Comparison of ENCODE assay signal across 8 cellular contexts in genomic region chr17:72976971-72977767, GRCh38.
DNase-seq lines count a peak whose midpoint lies in the region; ATAC-seq and TF ChIP-seq lines count a peak whose summit lies in the region.

No MANE protein-coding gene starts in this region.

- no peak for TF ChIP-seq EP300 in gastroesophageal sphincter (IDR thresholded peaks at IDR 0.05)

- DNase-seq in SJCRH30 (peak; percentile 60 to 71), pons (ENCODE audit: low spot score) (peak; percentile 54), HAP-1 (ENCODE audit: low spot score in 2 of 2) (no peak), NCI-H524 (lab: John Stamatoyannopoulos, UW) (no peak), NCI-H1694 (lab: John Stamatoyannopoulos, UW) (no peak)
- DNase-seq in central memory CD4-positive, alpha-beta T cell = no peak

- H3K36me3 ChIP-seq in SJCRH30 = no peaks in the 10 kb centered on the region
- no peaks in the 10 kb centered on the region for H3K36me3 ChIP-seq in gastroesophageal sphincter
- no peaks in the 10 kb centered on the region for H3K36me3 ChIP-seq in HAP-1 (replicated peaks)

- H3K4me3 ChIP-seq in SJCRH30 = peak overlapping the region; percentile 10; the same call in 1 of the 2 replicates
- H3K4me3 ChIP-seq in gastroesophageal sphincter = no peak overlapping the region
- H3K4me3 ChIP-seq in HAP-1 = no peak overlapping the region

- TF ChIP-seq POLR2A in gastroesophageal sphincter (IDR thresholded peaks at IDR 0.05) = no peak

- WGBS in gastroesophageal sphincter (ENCODE audit: low coverage in 1 of 2), 2 donors = 19 to 20% methylated on average over 7 to 12 of the region's 12 CpGs

- peak overlapping the region; percentile 35 for H3K27ac ChIP-seq in SJCRH30
- H3K27ac ChIP-seq in gastroesophageal sphincter = peak overlapping the region in 2 of 4 donors; percentile 36 to 52

- no peak for TF ChIP-seq CTCF in gastroesophageal sphincter (IDR thresholded peaks at IDR 0.05)

- H3K9me3 ChIP-seq in SJCRH30 (replicated peaks) (no peaks in the 10 kb centered on the region), gastroesophageal sphincter (no peaks in the 10 kb centered on the region), HAP-1 (no peaks in the 10 kb centered on the region)

- H3K27me3 ChIP-seq in SJCRH30 = no peaks in the 10 kb centered on the region
- H3K27me3 ChIP-seq in gastroesophageal sphincter = no peaks in the 10 kb centered on the region
- no peaks in the 10 kb centered on the region for H3K27me3 ChIP-seq in HAP-1 (ENCODE audit: low read depth)

- peak; percentile 81 for ATAC-seq in GM21825 (IDR thresholded peaks at IDR 0.05; ENCODE audit: unreplicated experiment)
- ATAC-seq in gastroesophageal sphincter = peak; percentile 78

- in situ Hi-C loops in HAP-1 (cut with MboI; ENCODE audit: low sequenced_read_pairs) = no loop called here

- H3K4me1 ChIP-seq in SJCRH30 (peaks cover 19% of the 10 kb centered on the region), gastroesophageal sphincter (peaks cover 0 to 17% (median 7%) of the 10 kb centered on the region in 3 donors), HAP-1 (no peaks in the 10 kb centered on the region)

Comparison
In these comparisons a context has a peak if more than half of its experiments do, and no peak if none do; other contexts are left out.
1. DNase-seq: peak in SJCRH30 (2 of 2) and pons (single experiment); none in central memory CD4-positive, alpha-beta T cell (single experiment), HAP-1 (0 of 2), NCI-H524 (0 of 2) and NCI-H1694 (single experiment).